Comparison of ENCODE assay signal across 9 cellular contexts in the genomic region with DNA sequence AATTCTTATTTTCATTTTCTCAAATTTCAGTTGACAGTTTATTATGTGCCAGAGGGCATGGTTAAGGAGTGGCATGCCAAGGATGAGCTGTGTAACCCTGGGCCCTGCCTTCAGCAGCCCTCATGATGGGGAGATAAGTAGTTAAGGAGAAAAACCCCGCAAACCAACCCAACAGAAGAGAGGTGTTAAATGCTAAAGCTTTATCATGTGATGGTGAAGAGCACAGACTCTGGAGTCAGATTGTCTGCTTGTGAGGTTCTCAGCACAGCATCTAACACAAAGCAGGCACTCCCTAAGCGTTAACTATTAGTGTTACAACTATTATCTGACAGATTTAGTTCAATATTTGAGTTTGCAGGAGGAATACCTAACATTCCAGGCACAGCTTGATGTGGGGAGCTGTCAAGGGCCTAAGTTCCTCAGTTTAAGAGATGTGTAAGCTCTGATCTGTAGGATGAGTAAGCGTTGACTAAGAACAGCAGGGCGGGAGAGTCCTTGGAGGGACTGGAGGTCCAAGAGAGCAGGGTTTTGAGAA. TPM values are rescaled to one million over a fixed set of nuclear protein-coding genes. Genes with fewer than 3 reads are reported as not detected.
DNase-seq lines count a peak whose midpoint lies in the region; ATAC-seq and TF ChIP-seq lines count a peak whose summit lies in the region.
"Had no signal": no experiment of that assay in that cellular context is flagged by ENCODE, and none has a peak within 500 bp of the region (broad histone marks: within the 10 kb centered on the region; RNA-seq: fewer than 3 reads in every experiment).

No MANE protein-coding gene starts in this region.

- H3K9me3 ChIP-seq in HCT116 (ENCODE audit: control insufficient read depth in 1 of 2, insufficient read depth in 1 of 2, low read depth in 1 of 2, low read length in 2 of 2), result no peaks in the 10 kb centered on the region
- H3K9me3 ChIP-seq: neutrophil had no signal

- H3K9ac ChIP-seq in HCT116 (ENCODE audit: low read length), result peak overlapping the region; percentile 5; the same call in 1 of the 2 replicates

- no peak overlapping the region for H2AFZ ChIP-seq in HCT116 (ENCODE audit: low read depth, low read length, poor library complexity, severe bottlenecking)

- peaks cover 84% of the 10 kb centered on the region for H3K79me2 ChIP-seq in HCT116 (ENCODE audit: insufficient read depth, low read length)

- CTCF ChIA-PET in HCT116 (lab: Charles Lee), result interaction anchor here (1.0 kb wide), 1 partner anchor 57 kb away, joined by 4 read pairs; a partner anchor contains a TSS
- CTCF ChIA-PET in activated CD8-positive, alpha-beta T cell treated with anti-CD3 and anti-CD28 coated beads, Interleukin-2, amount 10 ng/mL, durations not matched to agents 7 days and 5 days (lab: Charles Lee), result interaction anchor here (3.0 kb wide), 1 partner anchor 12 kb away, joined by 12 read pairs; no protein-coding TSS in a partner anchor

- H3K27ac ChIP-seq in HCT116 (ENCODE audit: low read depth, low read length), result peak overlapping the region; percentile 51; the same call in 1 of the 2 replicates
- H3K27ac ChIP-seq: neutrophil had no signal

- H3K36me3 ChIP-seq in HCT116 (ENCODE audit: control insufficient read depth in 1 of 2, insufficient read depth in 2 of 2, low read length in 2 of 2), result no peaks in the 10 kb centered on the region

- ATAC-seq in HCT116 (peak; percentile 97), HG03469 (IDR thresholded peaks at IDR 0.05; ENCODE audit: unreplicated experiment) (no peak), HG03280 (IDR thresholded peaks at IDR 0.05; ENCODE audit: unreplicated experiment) (no peak)
- no peak for ATAC-seq in activated CD8-positive, alpha-beta T cell treated with anti-CD3 and anti-CD28 coated beads, Interleukin-2, amount 10 ng/mL, durations not matched to agents 7 days and 5 days

- H4K20me1 ChIP-seq in HCT116 (ENCODE audit: insufficient read depth), result no peaks in the 10 kb centered on the region

- RAD21 ChIA-PET in HCT116 (lab: Charles Lee; ENCODE audit: low non-redundant PET in 1 of 2, low total read pairs in 2 of 2, uncharacterized antibody in 2 of 2, unreplicated experiment in 2 of 2), result interaction anchor here in 1 of 2 experiments (0.6 kb wide), 1 partner anchor 66 kb away, joined by 3 read pairs; no protein-coding TSS in a partner anchor

- peak overlapping the region; percentile 12 for H3K27ac Mint-ChIP-seq in activated CD8-positive, alpha-beta T cell treated with anti-CD3 and anti-CD28 coated beads, Interleukin-2, amount 10 ng/mL, durations not matched to agents 7 days and 5 days
- H3K27ac Mint-ChIP-seq in immature natural killer cell, result peak overlapping the region; percentile 42 to 97 (median 64)

- no peak for TF ChIP-seq RAD21 in HCT116 (IDR thresholded peaks at IDR 0.05; ENCODE audit: low read depth)

- intact Hi-C loops in HCT116 (cut with micrococcal nuclease), result no loop called here

- no peaks in the 10 kb centered on the region for H3K27me3 Mint-ChIP-seq in activated CD8-positive, alpha-beta T cell treated with anti-CD3 and anti-CD28 coated beads, Interleukin-2, amount 10 ng/mL, durations not matched to agents 7 days and 5 days (ENCODE audit: low read depth)
- peaks cover 0 to 2% (median 0%) of the 10 kb centered on the region in 3 donors for H3K27me3 Mint-ChIP-seq in immature natural killer cell (ENCODE audit: low read depth in 3 of 3)

- H3K9me3 Mint-ChIP-seq in activated CD8-positive, alpha-beta T cell treated with anti-CD3 and anti-CD28 coated beads, Interleukin-2, amount 10 ng/mL, durations not matched to agents 7 days and 5 days (ENCODE audit: insufficient read depth), result no peaks in the 10 kb centered on the region
- H3K9me3 Mint-ChIP-seq in immature natural killer cell, result no peaks in the 10 kb centered on the region

- H3K4me1 ChIP-seq in HCT116 (ENCODE audit: control insufficient read depth in 1 of 2, insufficient read depth in 2 of 2, low read length in 2 of 2), result peaks cover 39 to 54% of the 10 kb centered on the region in 2 experiments

- no peak overlapping the region for H3K4me3 Mint-ChIP-seq in activated CD8-positive, alpha-beta T cell treated with anti-CD3 and anti-CD28 coated beads, Interleukin-2, amount 10 ng/mL, durations not matched to agents 7 days and 5 days
- H3K4me3 Mint-ChIP-seq in immature natural killer cell, result peak overlapping the region in 3 of 5 donors; percentile 44 to 78 (median 45)

- peak overlapping the region; percentile 70 for H3K4me2 ChIP-seq in HCT116 (ENCODE audit: low read length)

- DNase-seq in A172 (ENCODE audit: low spot score) (peak; percentile 97), HCT116 (ENCODE audit: low read depth, low spot score) (peak; percentile 73), immature natural killer cell (peak in 1 of 3 donors; percentile 49), NCI-H1930 (lab: John Stamatoyannopoulos, UW) (no peak)
- no peak for DNase-seq in activated CD8-positive, alpha-beta T cell treated with anti-CD3 and anti-CD28 coated beads, Interleukin-2, amount 10 ng/mL, durations not matched to agents 7 days and 5 days
- DNase-seq in activated CD8-positive, alpha-beta memory T cell treated with anti-CD3 and anti-CD28 coated beads, Interleukin-2, amount 50 U/mL, for 4 hours, result no peak

- peaks cover 29% of the 10 kb centered on the region for H3K36me3 Mint-ChIP-seq in activated CD8-positive, alpha-beta T cell treated with anti-CD3 and anti-CD28 coated beads, Interleukin-2, amount 10 ng/mL, durations not matched to agents 7 days and 5 days (ENCODE audit: low read depth)
- H3K36me3 Mint-ChIP-seq in immature natural killer cell, result no peaks in the 10 kb centered on the region

- BruUV-seq in HCT116 (replicated peaks; lab: Mats Ljungman, UMichigan), result no TSS peak

- H3K4me1 Mint-ChIP-seq in activated CD8-positive, alpha-beta T cell treated with anti-CD3 and anti-CD28 coated beads, Interleukin-2, amount 10 ng/mL, durations not matched to agents 7 days and 5 days (ENCODE audit: low read depth), result peaks cover 38% of the 10 kb centered on the region
- peaks cover 42 to 72% of the 10 kb centered on the region in 2 donors for H3K4me1 Mint-ChIP-seq in immature natural killer cell

- no peak for TF ChIP-seq POLR2A in HCT116 (IDR thresholded peaks at IDR 0.05; ENCODE audit: borderline replicate concordance, extremely low read depth, insufficient read depth, insufficient read length)

- H3K4me3 ChIP-seq in HCT116 (replicated peaks in 1 of 2; ENCODE audit: low read depth in 1 of 2, low read length in 2 of 2), result peak overlapping the region in 1 of 2 experiments; percentile 25; a peak in 2 of 4 replicates

- H3K9me2 ChIP-seq in HCT116 (ENCODE audit: insufficient read depth), result no peaks in the 10 kb centered on the region

- POLR2A ChIA-PET in HCT116 (lab: Charles Lee), result interaction anchor here (1.3 kb wide), 1 partner anchor 29 kb away, joined by 4 read pairs; a partner anchor contains a TSS
- POLR2A ChIA-PET in activated CD8-positive, alpha-beta T cell treated with anti-CD3 and anti-CD28 coated beads, Interleukin-2, amount 10 ng/mL, durations not matched to agents 7 days and 5 days (lab: Charles Lee), result interaction anchor here (1.7 to 5.2 kb wide), 2 partner anchors 25 to 29 kb away, joined by 6 to 27 read pairs; a partner anchor contains a TSS

- no peak for TF ChIP-seq CTCF in HCT116 (IDR thresholded peaks at IDR 0.05 in 2 of 3, conservative IDR thresholded peaks at IDR 0.05 in 1 of 3; ENCODE audit: borderline replicate concordance in 1 of 3, insufficient read depth in 1 of 3, low read depth in 2 of 3, low read length in 2 of 3)

- H3K27me3 ChIP-seq in HCT116 (ENCODE audit: insufficient read depth, low read length), result no peaks in the 10 kb centered on the region
- H3K27me3 ChIP-seq: neutrophil had no signal

TF ChIP-seq in HCT116, 20 proteins besides CTCF, POLR2A, EP300 and RAD21:
- TF ChIP-seq SP1 (IDR thresholded peaks at IDR 0.05; ENCODE audit: low read depth) (peak; percentile 67), EZH2phosphoT487 (IDR thresholded peaks at IDR 0.05; ENCODE audit: borderline replicate concordance) (no peak), YY1 (IDR thresholded peaks at IDR 0.05; ENCODE audit: extremely low read depth, insufficient replicate concordance, low read depth, low read length) (peak; percentile 20), SIN3A (IDR thresholded peaks at IDR 0.05; ENCODE audit: low read depth) (peak; percentile 89), SRF (IDR thresholded peaks at IDR 0.05; ENCODE audit: low read depth) (peak; percentile 55; the same call in 1 of the 2 replicates), JUND (IDR thresholded peaks at IDR 0.05) (peak; percentile 73), ZNF274 (IDR thresholded peaks at IDR 0.05; ENCODE audit: low read depth, low read length) (no peak), ELF1 (IDR thresholded peaks at IDR 0.05; ENCODE audit: borderline replicate concordance, low read depth) (no peak), TCF7L2 (IDR thresholded peaks at IDR 0.05; ENCODE audit: borderline replicate concordance, extremely low read depth, insufficient read depth, insufficient read length) (peak; percentile 46), EZH2 (IDR thresholded peaks at IDR 0.05) (no peak), FOSL1 (IDR thresholded peaks at IDR 0.05; ENCODE audit: low read depth) (peak; percentile 92), POLR2AphosphoS5 (IDR thresholded peaks at IDR 0.05; ENCODE audit: low read depth, low read length) (0 out of 2 replicates have a peak, but pooled peaks have one; percentile 22)
- TF ChIP-seq, protein P1, sequence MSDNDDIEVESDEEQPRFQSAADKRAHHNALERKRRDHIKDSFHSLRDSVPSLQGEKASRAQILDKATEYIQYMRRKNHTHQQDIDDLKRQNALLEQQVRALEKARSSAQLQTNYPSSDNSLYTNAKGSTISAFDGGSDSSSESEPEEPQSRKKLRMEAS (IDR thresholded peaks at IDR 0.05), result 0 out of 2 replicates have a peak, but pooled peaks have one; percentile 6

RNA-seq across cellular contexts. Expression of a gene that starts 29.6 kb away (rescaled TPM):
- total RNA-seq in A172 (2014; rRNA removed; shearing (Covaris generic)), result 82.7 and 115 TPM in 2 replicates
- total RNA-seq in HCT116 (2021; ENCODE audit: unreplicated experiment), result 23.0 TPM
- polyA plus RNA-seq in HCT116 (2012), result 8.4 and 11.4 TPM in 2 replicates
- total RNA-seq in activated CD8-positive, alpha-beta T cell treated with anti-CD3 and anti-CD28 coated beads, Interleukin-2, amount 10 ng/mL, durations not matched to agents 7 days and 5 days, result 10 to 100 TPM; 20.8 to 21.9 TPM
- polyA plus RNA-seq in immature natural killer cell, result 1 to 10 TPM; 7.3 to 10.0 (median 7.9) TPM

RNA-seq across cellular contexts. Expression of a gene that starts 56.4 kb away (rescaled TPM):
- 109 and 157 TPM in 2 replicates for total RNA-seq in A172 (2014; rRNA removed; shearing (Covaris generic))
- 21.6 TPM for total RNA-seq in HCT116 (2021; ENCODE audit: unreplicated experiment)
- polyA plus RNA-seq in HCT116 (2012), result 8.2 and 12.9 TPM in 2 replicates
- total RNA-seq in activated CD8-positive, alpha-beta T cell treated with anti-CD3 and anti-CD28 coated beads, Interleukin-2, amount 10 ng/mL, durations not matched to agents 7 days and 5 days, result 1 to 10 TPM in 1 of 2 experiments, under 1 TPM in 1; 0.40 to 1.1 TPM
- polyA plus RNA-seq in immature natural killer cell, result 1 to 10 TPM in 2 of 3 donors, under 1 TPM in 1; 0.47 to 5.3 (median 1.9) TPM

Comparison
In these comparisons a context has a peak if more than half of its experiments do, and no peak if none do; other contexts are left out.
1. DNase-seq: peak in A172 (single experiment) and HCT116 (single experiment); none in activated CD8-positive, alpha-beta T cell treated with anti-CD3 and anti-CD28 coated beads, Interleukin-2, amount 10 ng/mL, durations not matched to agents 7 days and 5 days (single experiment), NCI-H1930 (0 of 2) and activated CD8-positive, alpha-beta memory T cell treated with anti-CD3 and anti-CD28 coated beads, Interleukin-2, amount 50 U/mL, for 4 hours (single experiment).
2. RNA of a gene that starts 56.4 kb away (total RNA-seq): 109 to 157 TPM in A172 and 21.6 TPM in HCT116 (single experiment); 0.40 to 1.1 TPM in activated CD8-positive, alpha-beta T cell treated with anti-CD3 and anti-CD28 coated beads, Interleukin-2, amount 10 ng/mL, durations not matched to agents 7 days and 5 days; every median in the first group is over 10 times any median in the second.